8 cellular contexts compared by ENCODE assay signal in genomic region chr3:135125171-135125801, GRCh38.
A peak's percentile ranks its signal among the peaks of the same experiment; 100 is the strongest.
DNase-seq lines count a peak whose midpoint lies in the region; ATAC-seq and TF ChIP-seq lines count a peak whose summit lies in the region.

No MANE protein-coding gene starts in this region.

- no peak for TF ChIP-seq RAD21 in Ishikawa (IDR thresholded peaks at IDR 0.05; ENCODE audit: low read depth)

- ATAC-seq in activated CD4-positive, CD25-positive, alpha-beta regulatory T cell treated with anti-CD3 and anti-CD28 coated beads, Interleukin-2, amount 50 U/mL, for 24 hours: no peak
- ATAC-seq in GM21737 (IDR thresholded peaks at IDR 0.05; ENCODE audit: unreplicated experiment): no peak

- no peak for TF ChIP-seq EP300 in Ishikawa (IDR thresholded peaks at IDR 0.05; ENCODE audit: borderline replicate concordance)

- peak; percentile 25 for DNase-seq in EL
- peak; percentile 14 for DNase-seq in amniotic stem cell (lab: John Stamatoyannopoulos, UW)
- peak; percentile 18 for DNase-seq in iris pigment epithelial cell (ENCODE audit: low read depth)
- no peak for DNase-seq in activated T-cell treated with anti-CD3 and anti-CD28 coated beads, Interleukin-2, amount 50 U/mL, for 48 hours
- DNase-seq in T-helper 1 cell: no peak

TF ChIP-seq in Ishikawa, 13 proteins besides CTCF, POLR2A, EP300 and RAD21:
- TF ChIP-seq REST (IDR thresholded peaks at IDR 0.05; ENCODE audit: low read depth) (peak; percentile 83), TCF12 (IDR thresholded peaks at IDR 0.05; ENCODE audit: low read depth) (no peak), FOXM1 (IDR thresholded peaks at IDR 0.05; ENCODE audit: borderline replicate concordance, low read depth) (no peak)

Comparison
In these comparisons a context has a peak if more than half of its experiments do, and no peak if none do; other contexts are left out.
1. DNase-seq: peak in EL (single experiment), amniotic stem cell (single experiment) and iris pigment epithelial cell (single experiment); none in activated T-cell treated with anti-CD3 and anti-CD28 coated beads, Interleukin-2, amount 50 U/mL, for 48 hours (0 of 2) and T-helper 1 cell (0 of 5).